In the genomic region with DNA sequence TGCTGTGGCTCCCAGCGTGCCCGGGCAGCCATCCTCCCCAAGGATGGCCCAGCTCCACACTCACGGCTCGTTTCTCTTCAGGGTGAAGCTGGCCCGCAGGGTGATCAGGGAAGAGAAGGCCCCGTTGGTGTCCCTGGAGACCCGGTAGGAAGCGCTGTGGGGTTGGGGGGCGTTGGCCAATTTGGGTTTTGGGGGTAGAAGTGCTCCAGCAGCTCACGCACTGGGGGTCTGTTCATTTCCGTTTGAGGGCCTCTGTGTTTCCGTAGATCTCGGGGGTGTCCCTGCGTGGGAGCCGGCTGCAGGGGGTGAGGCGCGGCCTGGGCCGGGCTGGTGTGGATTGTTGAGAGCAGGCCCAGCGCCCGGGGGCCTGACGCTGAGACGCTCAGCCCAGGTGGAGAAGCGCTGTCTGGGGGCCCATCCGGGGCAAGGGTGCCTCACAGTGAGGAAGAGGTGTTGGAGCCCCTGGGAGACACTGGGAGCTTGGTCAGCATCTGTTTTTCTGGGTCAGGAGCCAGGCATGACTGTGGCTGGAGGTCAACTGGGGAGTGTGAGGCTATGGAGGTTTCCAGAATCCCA, we compare ENCODE assay signal across 12 cellular contexts. TPM values are rescaled to one million over a fixed set of nuclear protein-coding genes. Genes with fewer than 3 reads are reported as not detected.
DNase-seq lines count a peak whose midpoint lies in the region; ATAC-seq and TF ChIP-seq lines count a peak whose summit lies in the region.
"Had no signal": no experiment of that assay in that cellular context is flagged by ENCODE, and none has a peak within 500 bp of the region (broad histone marks: within the 10 kb centered on the region; RNA-seq: fewer than 3 reads in every experiment).

No MANE protein-coding gene starts in this region.

- H3K4me2 ChIP-seq in PC-3 (ENCODE audit: low read length) = no peak overlapping the region

- H3K27me3 ChIP-seq in BE2C (no peaks in the 10 kb centered on the region), RWPE2 (ENCODE audit: insufficient read depth, poor library complexity, severe bottlenecking) (no peaks in the 10 kb centered on the region), left ventricle myocardium inferior (ENCODE audit: low read depth) (no peaks in the 10 kb centered on the region), gastrocnemius medialis (no peaks in the 10 kb centered on the region), PC-3 (ENCODE audit: low read length) (no peaks in the 10 kb centered on the region)

- peak; percentile 8 for DNase-seq in BE2C
- peak; percentile 52 for DNase-seq in RWPE2 (ENCODE audit: low spot score)
- peak; percentile 17 for DNase-seq in left ventricle myocardium inferior
- DNase-seq in gastrocnemius medialis = peak in 1 of 2 donors; percentile 10
- DNase-seq in NCI-H2107 treated with DMSO at 0.1 percent for 48 hours (lab: John Stamatoyannopoulos, UW; ENCODE audit: unreplicated experiment) = no peak
- DNase-seq in PC-3 = no peak
- DNase-seq: NCI-H2107, SW 1271 had no signal

- CTCF ChIA-PET in PC-3 (lab: Charles Lee) = no interaction called here

- in situ Hi-C loops in gastrocnemius medialis (cut with MboI; ENCODE audit: low sequenced_read_pairs in 4 of 4) = no loop called here

- no peak for TF ChIP-seq POLR2A in gastrocnemius medialis (IDR thresholded peaks at IDR 0.05)

- no peaks in the 10 kb centered on the region for H3K9me2 ChIP-seq in PC-3 (replicated peaks; ENCODE audit: low read length)

- intact Hi-C loops in left ventricle myocardium inferior (cut with micrococcal nuclease) (no loop called here), gastrocnemius medialis (cut with DNase I; ENCODE audit: low total_unique reads) (no loop called here), PC-3 (cut with micrococcal nuclease) (no loop called here)

- H4K20me1 ChIP-seq in PC-3 (ENCODE audit: low read length) = peaks cover 4% of the 10 kb centered on the region; the same call in 1 of the 2 replicates

- POLR2A ChIA-PET in PC-3 (lab: Charles Lee; ENCODE audit: unreplicated experiment) = interaction anchor here (0.6 kb wide), 1 partner anchor 19 kb away, joined by 3 read pairs; no protein-coding TSS in a partner anchor

- no peaks in the 10 kb centered on the region for H3F3A ChIP-seq in PC-3 (ENCODE audit: low read length, unreplicated experiment)

- H2AFZ ChIP-seq in PC-3 (ENCODE audit: low read length) = no peak overlapping the region

- H3K27ac ChIP-seq in RWPE2 (ENCODE audit: poor library complexity, severe bottlenecking) (no peak overlapping the region), left ventricle myocardium inferior (replicated peaks) (peak overlapping the region; percentile 67), gastrocnemius medialis (peak overlapping the region; percentile 49 to 60 (median 56)), PC-3 (ENCODE audit: low read length) (no peak overlapping the region)
- H3K27ac ChIP-seq: C4-2B had no signal

- H3K36me3 ChIP-seq in BE2C = no peaks in the 10 kb centered on the region
- no peaks in the 10 kb centered on the region for H3K36me3 ChIP-seq in RWPE2 (ENCODE audit: low read depth)
- H3K36me3 ChIP-seq in left ventricle myocardium inferior = peaks cover 91% of the 10 kb centered on the region
- H3K36me3 ChIP-seq in gastrocnemius medialis = peaks cover 0 to 18% of the 10 kb centered on the region in 2 donors
- H3K36me3 ChIP-seq in PC-3 (ENCODE audit: low read depth, low read length) = peaks cover 45% of the 10 kb centered on the region

- no peaks in the 10 kb centered on the region for H3K9me3 ChIP-seq in BE2C
- no peaks in the 10 kb centered on the region for H3K9me3 ChIP-seq in RWPE2 (ENCODE audit: severe bottlenecking)
- no peaks in the 10 kb centered on the region for H3K9me3 ChIP-seq in left ventricle myocardium inferior (replicated peaks)
- H3K9me3 ChIP-seq in gastrocnemius medialis = no peaks in the 10 kb centered on the region
- no peaks in the 10 kb centered on the region for H3K9me3 ChIP-seq in PC-3 (ENCODE audit: low read length)

- H3K79me2 ChIP-seq in PC-3 (ENCODE audit: low read length) = 0 out of 2 replicates have a peak, but pooled peaks cover 2% of the 10 kb centered on the region

- TF ChIP-seq CTCF in BE2C (IDR thresholded peaks at IDR 0.05; ENCODE audit: low read depth, low read length) = no peak
- no peak for TF ChIP-seq CTCF in RWPE2 (IDR thresholded peaks at IDR 0.05; ENCODE audit: poor library complexity, severe bottlenecking)
- no peak for TF ChIP-seq CTCF in left ventricle myocardium inferior (IDR thresholded peaks at IDR 0.05; ENCODE audit: borderline replicate concordance)
- no peak for TF ChIP-seq CTCF in gastrocnemius medialis (IDR thresholded peaks at IDR 0.05 in 4 of 5, conservative IDR thresholded peaks at IDR 0.05 in 1 of 5)
- no peak for TF ChIP-seq CTCF in PC-3 (conservative IDR thresholded peaks at IDR 0.05; ENCODE audit: low read depth, low read length)

- no TSS peak for BruUV-seq in PC-3 (replicated peaks; lab: Mats Ljungman, UMichigan)

- ATAC-seq in RWPE2 (ENCODE audit: low read depth) (no peak), gastrocnemius medialis (no peak), GM18861 (IDR thresholded peaks at IDR 0.05; ENCODE audit: unreplicated experiment) (no peak), GM21381 (IDR thresholded peaks at IDR 0.05; ENCODE audit: unreplicated experiment) (no peak), PC-3 (no peak)
- ATAC-seq: activated CD4-positive, alpha-beta T cell treated with anti-CD3 and anti-CD28 coated beads for 36 hours had no signal

- H3K4me3 ChIP-seq in BE2C (ENCODE audit: low read depth, low read length) = no peak overlapping the region
- no peak overlapping the region for H3K4me3 ChIP-seq in RWPE2 (ENCODE audit: severe bottlenecking)
- H3K4me3 ChIP-seq in left ventricle myocardium inferior = no peak overlapping the region
- no peak overlapping the region for H3K4me3 ChIP-seq in gastrocnemius medialis
- H3K4me3 ChIP-seq in PC-3 (ENCODE audit: low read length) = no peak overlapping the region

- no peak overlapping the region for H3K9ac ChIP-seq in PC-3 (ENCODE audit: low read length)

- H3K4me1 ChIP-seq in BE2C (no peaks in the 10 kb centered on the region; the same call in 1 of the 2 replicates), RWPE2 (ENCODE audit: insufficient read depth, poor library complexity, severe bottlenecking) (no peaks in the 10 kb centered on the region), left ventricle myocardium inferior (peaks cover 25% of the 10 kb centered on the region), gastrocnemius medialis (no peaks in the 10 kb centered on the region), PC-3 (ENCODE audit: insufficient read depth, low read length) (peaks cover 12% of the 10 kb centered on the region)

RNA-seq across cellular contexts. Expression of gene COL6A1, which starts 12.6 kb away (rescaled TPM):
- 158 TPM for polyA plus RNA-seq in BE2C (2012; ENCODE audit: insufficient read depth, insufficient read length, low read depth)
- 154 TPM for total RNA-seq in left ventricle myocardium inferior
- total RNA-seq in gastrocnemius medialis = 10 to 100 TPM; 50.5 to 97.8 (median 73.3) TPM
- total RNA-seq in PC-3 (2014; rRNA removed) = 487 and 628 TPM in 2 replicates

Comparison
In these comparisons a context has a peak if more than half of its experiments do, and no peak if none do; other contexts are left out.
1. DNase-seq: peak in BE2C (single experiment), RWPE2 (single experiment) and left ventricle myocardium inferior (single experiment); none in NCI-H2107 treated with DMSO at 0.1 percent for 48 hours (single experiment) and PC-3 (single experiment).
2. H3K27ac ChIP-seq: peak in left ventricle myocardium inferior (single experiment) and gastrocnemius medialis (4 of 4); none in RWPE2 (single experiment) and PC-3 (single experiment).